In genomic region chr17:81008140-81008539, GRCh38 we compare ENCODE assay signal across 28 cellular contexts.
"Had no signal": no experiment of that assay in that cellular context is flagged by ENCODE, and none has a peak within 500 bp of the region (broad histone marks: within the 10 kb centered on the region; RNA-seq: fewer than 3 reads in every experiment).

No MANE protein-coding gene starts in this region.

- H3K9me3 ChIP-seq: gastrocnemius medialis, ovary, right lobe of liver, suprapubic skin, upper lobe of right lung had no signal

- H3K27ac ChIP-seq: dorsolateral prefrontal cortex, epithelial cell of prostate, gastrocnemius medialis, left lung, ovary, right lobe of liver, suprapubic skin, transverse colon, upper lobe of right lung, uterus had no signal

- DNase-seq: dorsolateral prefrontal cortex; effector CD4-positive, alpha-beta T cell; foreskin fibroblast; gastrocnemius medialis; head of caudate nucleus; left cardiac atrium; mammary epithelial cell; naive thymus-derived CD8-positive, alpha-beta T cell; nephron progenitor cell; occipital lobe; ovary; retina; right lobe of liver; stimulated activated CD4-positive, alpha-beta T cell treated with anti-CD3 and anti-CD28 coated beads, Interleukin-12 subunit alpha, Interleukin-12 subunit beta, amount 100 ng/mL, for 4 hours; stimulated activated CD4-positive, alpha-beta T cell treated with anti-CD3 and anti-CD28 coated beads, Interleukin-1b, Interleukin-23, amount 100 ng/mL, for 48 hours; stimulated activated CD4-positive, alpha-beta T cell treated with anti-CD3 and anti-CD28 coated beads, Interleukin-4, amount 100 ng/mL, for 1 hour; stimulated activated CD8-positive, alpha-beta memory T cell treated with anti-CD3 and anti-CD28 coated beads, Interleukin-4, amount 100 ng/mL, for 48 hours; stimulated activated naive CD4-positive, alpha-beta T cell; stimulated activated naive CD8-positive, alpha-beta T cell treated with anti-CD3 and anti-CD28 coated beads, Interleukin-15, amount 100 ng/mL, for 72 hours; transverse colon; upper lobe of right lung; uterus had no signal

- H3K4me3 ChIP-seq: dorsolateral prefrontal cortex, gastrocnemius medialis, left lung, ovary, right lobe of liver, smooth muscle cell, suprapubic skin, transverse colon, upper lobe of right lung, uterus had no signal

- H3K27me3 ChIP-seq: ovary had no signal

- FAIRE-seq: colon had no signal

- ATAC-seq: esophagus mucosa; gastrocnemius medialis; left cardiac atrium; left lung; naive thymus-derived CD8-positive, alpha-beta T cell; right lobe of liver; stimulated activated naive CD8-positive, alpha-beta T cell treated with anti-CD3 and anti-CD28 coated beads, Interleukin-15, amount 100 ng/mL, for 72 hours; upper lobe of right lung had no signal

- H3K36me3 ChIP-seq: gastrocnemius medialis, left lung, ovary, right lobe of liver, suprapubic skin, transverse colon, upper lobe of right lung, uterus had no signal
